In the genomic region with DNA sequence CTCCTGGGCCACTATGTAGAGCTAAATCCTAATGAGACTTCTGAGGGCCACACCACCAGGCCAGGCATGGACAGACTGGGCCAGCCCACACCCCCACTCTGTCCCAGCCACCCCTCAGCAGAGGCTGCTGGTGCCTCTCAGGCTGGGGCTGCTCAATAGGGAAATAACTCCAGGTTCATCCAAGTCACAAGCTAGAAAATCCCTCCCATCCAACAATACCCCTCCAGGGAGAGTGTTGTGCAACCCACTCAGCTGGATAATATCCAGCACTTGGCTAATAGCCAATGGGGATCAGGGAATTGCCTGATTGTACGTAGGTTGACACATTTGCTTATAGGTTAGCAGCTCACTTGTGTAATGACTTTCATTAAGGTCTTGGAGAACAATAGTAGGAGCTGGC, we compare ENCODE assay signal across 18 cellular contexts.
DNase-seq lines count a peak whose midpoint lies in the region; ATAC-seq and TF ChIP-seq lines count a peak whose summit lies in the region.
"Had no signal": no experiment of that assay in that cellular context is flagged by ENCODE, and none has a peak within 500 bp of the region (broad histone marks: within the 10 kb centered on the region; RNA-seq: fewer than 3 reads in every experiment).

No MANE protein-coding gene starts in this region.

- no peak for TF ChIP-seq POLR2A in spleen (IDR thresholded peaks at IDR 0.05)

- TF ChIP-seq CTCF in spleen (IDR thresholded peaks at IDR 0.05 in 8 of 11, conservative IDR thresholded peaks at IDR 0.05 in 3 of 11) = no peak

- peaks cover 12% of the 10 kb centered on the region for H3K9me3 ChIP-seq in adipocyte (ENCODE audit: control insufficient read depth, low read length)
- H3K9me3 ChIP-seq in spleen = peaks cover 0 to 15% (median 3%) of the 10 kb centered on the region in 8 donors
- H3K9me3 ChIP-seq: adrenal gland, BE2C, neutrophil had no signal

- H3K4me1 Mint-ChIP-seq in stimulated activated memory B cell treated with anti-CD40 and anti-IgM and Interleukin-4, amounts not matched to agents 10 μg/mL and 1 μg/mL and 100 μg/mL, for 72 hours = no peaks in the 10 kb centered on the region

- ATAC-seq in left cardiac atrium = peak; percentile 12 to 67
- ATAC-seq in stimulated activated memory B cell treated with anti-CD40 and anti-IgM and Interleukin-4, amounts not matched to agents 10 μg/mL and 1 μg/mL and 100 μg/mL, for 72 hours = no peak
- no peak for ATAC-seq in HG03342 (IDR thresholded peaks at IDR 0.05; ENCODE audit: unreplicated experiment)
- ATAC-seq: activated T-cell treated with anti-CD3 and anti-CD28 coated beads, Interleukin-2, amount 50 U/mL, for 4 hours had no signal

- peak; percentile 72 for DNase-seq in NCI-H1092 treated with DMSO at 0.1 percent for 48 hours (lab: John Stamatoyannopoulos, UW)
- DNase-seq in adipocyte (ENCODE audit: low read depth) = no peak
- DNase-seq in left cardiac atrium = no peak
- DNase-seq in skeletal muscle cell (ENCODE audit: low read depth) = peak; percentile 51
- DNase-seq in spleen = no peak
- no peak for DNase-seq in NCI-H187 (lab: John Stamatoyannopoulos, UW)
- DNase-seq: activated CD4-positive, alpha-beta T cell treated with anti-CD3 and anti-CD28 coated beads, Interleukin-2, amount 50 U/mL, for 4 hours; activated T-cell treated with anti-CD3 and anti-CD28 coated beads, Interleukin-2, amount 50 U/mL, for 4 hours; BE2C; DND-41; mesendoderm; NCI-H2029 had no signal

- H3K4me3 ChIP-seq in adipocyte (ENCODE audit: low read length) = peak overlapping the region; percentile 32
- no peak overlapping the region for H3K4me3 ChIP-seq in skeletal muscle cell (ENCODE audit: low read depth, low read length)
- H3K4me3 ChIP-seq in spleen = no peak overlapping the region
- H3K4me3 ChIP-seq: adrenal gland, SJCRH30 had no signal

- no peak overlapping the region for H3K4me3 Mint-ChIP-seq in stimulated activated memory B cell treated with anti-CD40 and anti-IgM and Interleukin-4, amounts not matched to agents 10 μg/mL and 1 μg/mL and 100 μg/mL, for 72 hours
- H3K4me3 Mint-ChIP-seq: activated T-cell treated with anti-CD3 and anti-CD28 coated beads, Interleukin-2, amount 50 U/mL, for 4 hours; dendritic cell treated with granulocyte-macrophage colony-stimulating factor and Interleukin-4, amounts not matched to agents 40 ng/mL and 50 ng/mL, for 4 days had no signal

- H3K36me3 ChIP-seq in adipocyte (ENCODE audit: control insufficient read depth, insufficient read depth, low read length, severe bottlenecking) (no peaks in the 10 kb centered on the region), spleen (no peaks in the 10 kb centered on the region)
- H3K36me3 ChIP-seq: adrenal gland, BE2C, neutrophil, SJCRH30 had no signal

- no peak overlapping the region for H3K27ac Mint-ChIP-seq in stimulated activated memory B cell treated with anti-CD40 and anti-IgM and Interleukin-4, amounts not matched to agents 10 μg/mL and 1 μg/mL and 100 μg/mL, for 72 hours
- H3K27ac Mint-ChIP-seq: dendritic cell treated with granulocyte-macrophage colony-stimulating factor and Interleukin-4, amounts not matched to agents 40 ng/mL and 50 ng/mL, for 4 days had no signal

- 38 to 78% (median 75%) methylated on average over 1 of the region's 1 CpG for WGBS in spleen, 5 donors

- intact Hi-C loops in left cardiac atrium (cut with DNase I) = no loop called here
- intact Hi-C loops in spleen (cut with DNase I; ENCODE audit: low total_unique reads) = no loop called here

- H3K4me1 ChIP-seq in adipocyte (ENCODE audit: control insufficient read depth, insufficient read depth, low read length) (peaks cover 52% of the 10 kb centered on the region), spleen (no peaks in the 10 kb centered on the region)
- H3K4me1 ChIP-seq: BE2C, SJCRH30 had no signal

- no peak overlapping the region for H3K27ac ChIP-seq in spleen
- H3K27ac ChIP-seq: neutrophil, SJCRH30 had no signal

- peaks cover 9% of the 10 kb centered on the region for H3K9me3 Mint-ChIP-seq in stimulated activated memory B cell treated with anti-CD40 and anti-IgM and Interleukin-4, amounts not matched to agents 10 μg/mL and 1 μg/mL and 100 μg/mL, for 72 hours
- H3K9me3 Mint-ChIP-seq: activated T-cell treated with anti-CD3 and anti-CD28 coated beads, Interleukin-2, amount 50 U/mL, for 4 hours had no signal

- no peaks in the 10 kb centered on the region for H3K27me3 ChIP-seq in adipocyte (replicated peaks; ENCODE audit: control insufficient read depth, insufficient read depth, low read length)
- H3K27me3 ChIP-seq in spleen (replicated peaks in 1 of 7) = no peaks in the 10 kb centered on the region
- H3K27me3 ChIP-seq: adrenal gland, BE2C, neutrophil, SJCRH30 had no signal

- peak overlapping the region; percentile 63 for H3K9ac ChIP-seq in adipocyte (ENCODE audit: low read length)

- peaks cover 21% of the 10 kb centered on the region for H3K27me3 Mint-ChIP-seq in stimulated activated memory B cell treated with anti-CD40 and anti-IgM and Interleukin-4, amounts not matched to agents 10 μg/mL and 1 μg/mL and 100 μg/mL, for 72 hours

- no peaks in the 10 kb centered on the region for H3K36me3 Mint-ChIP-seq in stimulated activated memory B cell treated with anti-CD40 and anti-IgM and Interleukin-4, amounts not matched to agents 10 μg/mL and 1 μg/mL and 100 μg/mL, for 72 hours

Comparison
In these comparisons a context has a peak if more than half of its experiments do, and no peak if none do; other contexts are left out.
1. DNase-seq: peak in NCI-H1092 treated with DMSO at 0.1 percent for 48 hours (single experiment) and skeletal muscle cell (single experiment); none in adipocyte (single experiment), left cardiac atrium (single experiment), spleen (single experiment) and NCI-H187 (0 of 2).
2. ATAC-seq: peak in left cardiac atrium (2 of 2); none in stimulated activated memory B cell treated with anti-CD40 and anti-IgM and Interleukin-4, amounts not matched to agents 10 μg/mL and 1 μg/mL and 100 μg/mL, for 72 hours (single experiment) and HG03342 (single experiment).